Comparison of ENCODE assay signal across 9 cellular contexts in genomic region chr9:84405666-84406065, GRCh38.
"Had no signal": no experiment of that assay in that cellular context is flagged by ENCODE, and none has a peak within 500 bp of the region (broad histone marks: within the 10 kb centered on the region; RNA-seq: fewer than 3 reads in every experiment).

No MANE protein-coding gene starts in this region.

- H3K4me3 ChIP-seq: GM23248, GM23338, HAP-1 had no signal

- DNase-seq: GM23248, GOT3, H7, H9, HCEC 1CT, HFFc6 had no signal

- H3K27ac ChIP-seq: GM23248 had no signal

- H3K9me3 ChIP-seq: HAP-1 had no signal

- H2AFZ ChIP-seq: GM23248, GM23338 had no signal

- H3K4me2 ChIP-seq: GM23338 had no signal

- H3K36me3 ChIP-seq: HAP-1 had no signal

- H3K4me1 ChIP-seq: HAP-1 had no signal

- ATAC-seq: GM23338, HCT116 had no signal
